Comparison of ENCODE assay signal across 26 cellular contexts in the genomic region with DNA sequence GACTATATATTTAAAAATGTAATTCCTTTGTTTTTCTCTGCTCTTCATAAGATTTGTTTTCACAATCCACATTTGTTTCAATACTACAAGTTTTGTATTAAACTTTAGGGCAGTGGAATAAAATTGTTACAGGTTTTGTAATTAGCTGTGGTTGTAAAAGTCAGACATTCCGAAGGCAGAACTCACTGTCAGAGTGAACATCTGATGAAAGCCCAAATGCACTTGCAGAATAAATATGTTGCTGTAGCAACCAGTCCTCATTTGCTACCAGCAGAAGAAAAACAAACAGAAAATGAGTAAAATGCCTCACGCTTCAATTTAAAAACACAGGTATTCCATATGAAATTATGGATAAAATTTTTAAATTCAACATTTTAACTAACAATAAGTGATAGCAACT.
"Had no signal": no experiment of that assay in that cellular context is flagged by ENCODE, and none has a peak within 500 bp of the region (broad histone marks: within the 10 kb centered on the region; RNA-seq: fewer than 3 reads in every experiment).

No MANE protein-coding gene starts in this region.

- H3K4me1 ChIP-seq: heart right ventricle, sigmoid colon, upper lobe of left lung had no signal

- H3K36me3 ChIP-seq: heart right ventricle, sigmoid colon, thoracic aorta, upper lobe of left lung, WERI-Rb-1 had no signal

- H3K9me3 ChIP-seq: mucosa of descending colon, sigmoid colon, SK-N-SH, thoracic aorta, upper lobe of left lung had no signal

- H3K27ac Mint-ChIP-seq: activated CD4-positive, alpha-beta T cell treated with anti-CD3 and anti-CD28 coated beads, Interleukin-2, amount 10 ng/mL, durations not matched to agents 7 days and 5 days; activated CD8-positive, alpha-beta T cell treated with anti-CD3 and anti-CD28 coated beads, Interleukin-2, amount 10 ng/mL, durations not matched to agents 7 days and 5 days; activated naive CD8-positive, alpha-beta T cell treated with anti-CD3 and anti-CD28 coated beads, Interleukin-2, amount 50 U/mL, for 24 hours; activated T-helper 1 cell treated with anti-CD3 and anti-CD28 coated beads, Interleukin-12 subunit alpha, Interleukin-12 subunit beta, Interleukin-2, Interleukin-4 antibody, amounts not matched to agents 30 ng/mL and 10 ng/mL and 1 ng/mL, durations not matched to agents 14 hours and 24 hours and 36 hours; memory B cell; naive B cell; T-helper 2 cell treated with Interferon-gamma antibody and Interleukin-4, amounts not matched to agents 5 μg/mL and 100 μg/mL, for 36 hours had no signal

- H3K4me3 Mint-ChIP-seq: activated CD4-positive, alpha-beta T cell treated with anti-CD3 and anti-CD28 coated beads, Interleukin-2, amount 10 ng/mL, durations not matched to agents 7 days and 5 days; activated CD8-positive, alpha-beta T cell treated with anti-CD3 and anti-CD28 coated beads, Interleukin-2, amount 10 ng/mL, durations not matched to agents 7 days and 5 days; activated naive CD8-positive, alpha-beta T cell treated with anti-CD3 and anti-CD28 coated beads, Interleukin-2, amount 50 U/mL, for 24 hours; activated T-helper 1 cell treated with anti-CD3 and anti-CD28 coated beads, Interleukin-12 subunit alpha, Interleukin-12 subunit beta, Interleukin-2, Interleukin-4 antibody, amounts not matched to agents 30 ng/mL and 10 ng/mL and 1 ng/mL, durations not matched to agents 14 hours and 24 hours and 36 hours; memory B cell; naive B cell; neural crest cell; T-helper 2 cell treated with Interferon-gamma antibody and Interleukin-4, amounts not matched to agents 5 μg/mL and 100 μg/mL, for 36 hours had no signal

- H3K4me2 ChIP-seq: SK-N-SH had no signal

- H3K36me3 Mint-ChIP-seq: memory B cell, naive B cell had no signal

- H3K27ac ChIP-seq: heart right ventricle, sigmoid colon, thoracic aorta, upper lobe of left lung, WERI-Rb-1 had no signal

- DNase-seq: activated CD4-positive, alpha-beta T cell treated with anti-CD3 and anti-CD28 coated beads, Interleukin-2, amount 10 ng/mL, durations not matched to agents 7 days and 5 days; activated CD4-positive, CD25-positive, alpha-beta regulatory T cell treated with anti-CD3 and anti-CD28 coated beads, Interleukin-2, amount 50 U/mL, for 72 hours; activated CD8-positive, alpha-beta T cell treated with anti-CD3 and anti-CD28 coated beads, Interleukin-2, amount 10 ng/mL, durations not matched to agents 7 days and 5 days; activated gamma-delta T cell; activated naive CD4-positive, alpha-beta T cell treated with anti-CD3 and anti-CD28 coated beads, Interleukin-2, amount 50 U/mL, for 16 hours; activated naive CD8-positive, alpha-beta T cell treated with anti-CD3 and anti-CD28 coated beads, Interleukin-2, amount 50 U/mL, for 24 hours; anterior cingulate cortex; central memory CD4-positive, alpha-beta T cell; cortex of kidney; foreskin fibroblast; heart right ventricle; mucosa of descending colon; naive B cell; posterior cingulate gyrus; retina; sigmoid colon; SK-N-SH; stimulated activated CD4-positive, alpha-beta T cell treated with anti-CD3 and anti-CD28 coated beads, Interleukin-4, amount 100 ng/mL, for 1 hour; stimulated activated naive CD4-positive, alpha-beta T cell treated with Interleukin-2 at 50 U/mL for 16 hours; upper lobe of left lung; WERI-Rb-1 had no signal

- H3K4me3 ChIP-seq: heart right ventricle, mucosa of descending colon, sigmoid colon, thoracic aorta, upper lobe of left lung had no signal

- ATAC-seq: activated CD8-positive, alpha-beta T cell treated with anti-CD3 and anti-CD28 coated beads, Interleukin-2, amount 10 ng/mL, durations not matched to agents 7 days and 5 days; activated naive CD8-positive, alpha-beta T cell treated with anti-CD3 and anti-CD28 coated beads, Interleukin-2, amount 50 U/mL, for 24 hours; heart right ventricle; mucosa of descending colon had no signal

- H3K9me3 Mint-ChIP-seq: activated CD4-positive, alpha-beta T cell treated with anti-CD3 and anti-CD28 coated beads, Interleukin-2, amount 10 ng/mL, durations not matched to agents 7 days and 5 days; activated T-helper 1 cell treated with anti-CD3 and anti-CD28 coated beads, Interleukin-12 subunit alpha, Interleukin-12 subunit beta, Interleukin-2, Interleukin-4 antibody, amounts not matched to agents 30 ng/mL and 10 ng/mL and 1 ng/mL, durations not matched to agents 14 hours and 24 hours and 36 hours had no signal

- H3K27me3 ChIP-seq: heart right ventricle, sigmoid colon, upper lobe of left lung had no signal

- H3K4me1 Mint-ChIP-seq: activated CD4-positive, alpha-beta T cell treated with anti-CD3 and anti-CD28 coated beads, Interleukin-2, amount 10 ng/mL, durations not matched to agents 7 days and 5 days; activated naive CD8-positive, alpha-beta T cell treated with anti-CD3 and anti-CD28 coated beads, Interleukin-2, amount 50 U/mL, for 24 hours; memory B cell; naive B cell; neural crest cell had no signal

- H3K9ac ChIP-seq: SK-N-SH had no signal

- H3K27me3 Mint-ChIP-seq: activated CD4-positive, alpha-beta T cell treated with anti-CD3 and anti-CD28 coated beads, Interleukin-2, amount 10 ng/mL, durations not matched to agents 7 days and 5 days; activated naive CD8-positive, alpha-beta T cell treated with anti-CD3 and anti-CD28 coated beads, Interleukin-2, amount 50 U/mL, for 24 hours; memory B cell; naive B cell had no signal
